In genomic region chr2:236512902-236513433, GRCh38 we compare ENCODE assay signal across 8 cellular contexts. TPM values are rescaled to one million over a fixed set of nuclear protein-coding genes. Genes with fewer than 3 reads are reported as not detected.
DNase-seq lines count a peak whose midpoint lies in the region; ATAC-seq lines count a peak whose summit lies in the region.

No MANE protein-coding gene starts in this region.

- no peak overlapping the region for H3K27ac Mint-ChIP-seq in activated CD4-positive, alpha-beta T cell treated with anti-CD3 and anti-CD28 coated beads, Interleukin-2, amount 10 ng/mL, durations not matched to agents 24 days and 14 days

- no peak overlapping the region for H4K8ac ChIP-seq in mesendoderm (ENCODE audit: low read depth, low read length)

- H3K4me3 ChIP-seq in mesendoderm (ENCODE audit: low read length): no peak overlapping the region

- H2BK15ac ChIP-seq in mesendoderm (replicated peaks; ENCODE audit: low read depth): no peak overlapping the region

- H2AK5ac ChIP-seq in mesendoderm (ENCODE audit: low read length): no peak overlapping the region

- DNase-seq in EH (ENCODE audit: low read depth) (peak; percentile 56), MV-4-11 (lab: John Stamatoyannopoulos, UW) (peak; percentile 47), dermis blood vessel endothelial cell (peak; percentile 66), mesendoderm (peak; percentile 71)
- peak; percentile 90 for DNase-seq in activated CD4-positive, alpha-beta T cell treated with anti-CD3 and anti-CD28 coated beads, Interleukin-2, amount 10 ng/mL, durations not matched to agents 24 days and 14 days
- DNase-seq in stimulated activated CD8-positive, alpha-beta memory T cell treated with anti-CD3 and anti-CD28 coated beads, Interleukin-7, amount 100 ng/mL, for 1 hour (ENCODE audit: low read depth in 2 of 2): peak; percentile 29 to 46

- H3K56ac ChIP-seq in mesendoderm (ENCODE audit: low read length): peak overlapping the region; percentile 50

- H3K4me2 ChIP-seq in mesendoderm (ENCODE audit: low read length): no peak overlapping the region

- H3K9me3 Mint-ChIP-seq in activated CD4-positive, alpha-beta T cell treated with anti-CD3 and anti-CD28 coated beads, Interleukin-2, amount 10 ng/mL, durations not matched to agents 24 days and 14 days: no peaks in the 10 kb centered on the region

- H3K27ac ChIP-seq in mesendoderm (ENCODE audit: low read depth, low read length): no peak overlapping the region

- peaks cover 2% of the 10 kb centered on the region for H3K4me1 Mint-ChIP-seq in activated CD4-positive, alpha-beta T cell treated with anti-CD3 and anti-CD28 coated beads, Interleukin-2, amount 10 ng/mL, durations not matched to agents 24 days and 14 days

- peak; percentile 86 for ATAC-seq in GM21786 (IDR thresholded peaks at IDR 0.05; ENCODE audit: unreplicated experiment)
- ATAC-seq in GM18858 (IDR thresholded peaks at IDR 0.05; ENCODE audit: unreplicated experiment): no peak

- H3K18ac ChIP-seq in mesendoderm (ENCODE audit: low read length): no peak overlapping the region

- H3K4me3 Mint-ChIP-seq in activated CD4-positive, alpha-beta T cell treated with anti-CD3 and anti-CD28 coated beads, Interleukin-2, amount 10 ng/mL, durations not matched to agents 24 days and 14 days: no peak overlapping the region

- no peaks in the 10 kb centered on the region for H3K36me3 Mint-ChIP-seq in activated CD4-positive, alpha-beta T cell treated with anti-CD3 and anti-CD28 coated beads, Interleukin-2, amount 10 ng/mL, durations not matched to agents 24 days and 14 days (ENCODE audit: low read depth)

- H2BK5ac ChIP-seq in mesendoderm (ENCODE audit: low read length): no peak overlapping the region

- no peaks in the 10 kb centered on the region for H3K36me3 ChIP-seq in mesendoderm (ENCODE audit: control insufficient read depth, insufficient read depth, low read length)

- WGBS in mesendoderm (ENCODE audit: extremely low coverage, insufficient coverage, low lambda C conversion rate): no CpG with 5 or more reads among the region's 7 CpGs

- H3K4me1 ChIP-seq in mesendoderm (ENCODE audit: control insufficient read depth, low read depth, low read length): no peaks in the 10 kb centered on the region

- H3K23ac ChIP-seq in mesendoderm (ENCODE audit: low read length): no peak overlapping the region

- no peaks in the 10 kb centered on the region for H3K79me2 ChIP-seq in mesendoderm (ENCODE audit: control insufficient read depth, insufficient read depth, low read length)

- no peaks in the 10 kb centered on the region for H3K79me1 ChIP-seq in mesendoderm (ENCODE audit: low read length)

- H2BK120ac ChIP-seq in mesendoderm (ENCODE audit: low read depth, low read length): no peak overlapping the region

- intact Hi-C loops in activated CD4-positive, alpha-beta T cell treated with anti-CD3 and anti-CD28 coated beads, Interleukin-2, amount 10 ng/mL, durations not matched to agents 24 days and 14 days (cut with micrococcal nuclease): loop anchor here (1.0 to 5.0 kb wide), 3 partner anchors 56 to 559 kb away; partner anchors contain the start of gene ACKR3

- no peak overlapping the region for H3K4ac ChIP-seq in mesendoderm (ENCODE audit: low read depth, low read length)

- H3K27me3 Mint-ChIP-seq in activated CD4-positive, alpha-beta T cell treated with anti-CD3 and anti-CD28 coated beads, Interleukin-2, amount 10 ng/mL, durations not matched to agents 24 days and 14 days: peaks cover 36% of the 10 kb centered on the region

- H4K5ac ChIP-seq in mesendoderm (ENCODE audit: low read length): no peak overlapping the region

- no peak overlapping the region for H3K9ac ChIP-seq in mesendoderm (ENCODE audit: low read length)

- H3K27me3 ChIP-seq in mesendoderm (ENCODE audit: insufficient read depth, low read length, poor library complexity): no peaks in the 10 kb centered on the region

RNA-seq across cellular contexts. Expression of gene ACKR3, which starts 56.7 kb away (rescaled TPM):
- 0.58 and 0.64 TPM in 2 replicates for total RNA-seq in activated CD4-positive, alpha-beta T cell treated with anti-CD3 and anti-CD28 coated beads, Interleukin-2, amount 10 ng/mL, durations not matched to agents 24 days and 14 days
- total RNA-seq in dermis blood vessel endothelial cell: 14.0 and 16.8 TPM in 2 replicates
- 5.3 TPM for polyA plus RNA-seq in mesendoderm (2013, experiment 1 of 2)
- 4.6 TPM for polyA plus RNA-seq in mesendoderm (2013, experiment 2 of 2)

Comparison
In these comparisons a context has a peak if more than half of its experiments do, and no peak if none do; other contexts are left out.
1. DNase-seq: peak in every context shown above with its lines; median percentile 90 in activated CD4-positive, alpha-beta T cell treated with anti-CD3 and anti-CD28 coated beads, Interleukin-2, amount 10 ng/mL, durations not matched to agents 24 days and 14 days; 71 in mesendoderm; 66 in dermis blood vessel endothelial cell; 56 in EH; 47 in MV-4-11; 38 in stimulated activated CD8-positive, alpha-beta memory T cell treated with anti-CD3 and anti-CD28 coated beads, Interleukin-7, amount 100 ng/mL, for 1 hour.